Comparison of ENCODE assay signal across 15 cellular contexts in the genomic region with DNA sequence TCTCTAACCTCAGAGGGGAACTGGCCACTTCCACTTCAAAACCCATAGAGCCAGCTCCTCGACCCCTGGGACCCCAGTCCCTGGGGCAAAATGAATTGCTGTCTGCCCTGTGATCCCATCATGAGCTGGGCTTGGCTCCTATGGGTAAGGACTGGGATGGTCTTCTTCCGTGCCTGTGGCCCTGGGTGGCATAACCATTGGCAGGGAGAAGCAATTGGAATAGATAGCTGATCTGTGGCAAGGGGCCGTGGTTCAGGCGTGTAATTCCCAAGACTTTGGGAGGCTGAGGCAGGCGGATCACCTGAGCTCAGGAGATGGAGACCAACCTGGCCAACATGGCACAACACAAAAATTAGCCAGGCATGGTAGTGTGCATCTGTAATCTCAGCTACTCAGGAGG. TPM values are rescaled to one million over a fixed set of nuclear protein-coding genes. Genes with fewer than 3 reads are reported as not detected.
DNase-seq lines count a peak whose midpoint lies in the region; ATAC-seq and TF ChIP-seq lines count a peak whose summit lies in the region.
"Had no signal": no experiment of that assay in that cellular context is flagged by ENCODE, and none has a peak within 500 bp of the region (broad histone marks: within the 10 kb centered on the region; RNA-seq: fewer than 3 reads in every experiment).

No MANE protein-coding gene starts in this region.

- no peaks in the 10 kb centered on the region for H3K27me3 Mint-ChIP-seq in CD8-positive, alpha-beta T cell (ENCODE audit: low read depth)
- no peaks in the 10 kb centered on the region for H3K27me3 Mint-ChIP-seq in activated naive CD8-positive, alpha-beta T cell treated with anti-CD3 and anti-CD28 coated beads for 36 hours
- H3K27me3 Mint-ChIP-seq in naive thymus-derived CD4-positive, alpha-beta T cell: no peaks in the 10 kb centered on the region
- H3K27me3 Mint-ChIP-seq in stimulated activated naive B cell treated with anti-CD40 and anti-IgM and Interleukin-4, amounts not matched to agents 10 μg/mL and 1 μg/mL and 100 μg/mL, for 72 hours: peaks cover 7 to 8% of the 10 kb centered on the region in 2 donors

- POLR2A ChIA-PET in CD8-positive, alpha-beta T cell (lab: Charles Lee): interaction anchor here (0.6 kb wide), 1 partner anchor 35 kb away, joined by 3 read pairs; no protein-coding TSS in a partner anchor
- POLR2A ChIA-PET in naive thymus-derived CD4-positive, alpha-beta T cell (lab: Charles Lee): interaction anchor here (0.9 kb wide), 1 partner anchor 300 kb away, joined by 3 read pairs; the partner anchor contains the start of gene SBK1

- peaks cover 19% of the 10 kb centered on the region for H3K36me3 ChIP-seq in CD8-positive, alpha-beta T cell (ENCODE audit: insufficient read depth, low read length)
- peaks cover 0 to 50% (median 0%) of the 10 kb centered on the region in 3 experiments for H3K36me3 ChIP-seq in naive thymus-derived CD4-positive, alpha-beta T cell (ENCODE audit: control insufficient read depth in 2 of 3, insufficient read depth in 3 of 3, low read length in 3 of 3)

- TF ChIP-seq CTCF in CD8-positive, alpha-beta T cell (IDR thresholded peaks at IDR 0.05): no peak

- no peak for DNase-seq in CD8-positive, alpha-beta T cell
- no peak for DNase-seq in activated naive CD8-positive, alpha-beta T cell treated with anti-CD3 and anti-CD28 coated beads for 36 hours
- DNase-seq in naive thymus-derived CD4-positive, alpha-beta T cell: no peak
- no peak for DNase-seq in stimulated activated naive B cell treated with anti-CD40 and anti-IgM and Interleukin-4, amounts not matched to agents 10 μg/mL and 1 μg/mL and 100 μg/mL, for 72 hours
- DNase-seq in mesenteric fat pad (ENCODE audit: low spot score): no peak
- no peak for DNase-seq in right cardiac atrium
- DNase-seq: BE2C, DMS53, GF-D8, GOT3, H9, IMR-90 had no signal

- H3K4me1 ChIP-seq in CD8-positive, alpha-beta T cell (ENCODE audit: insufficient read depth, low read length): no peaks in the 10 kb centered on the region
- no peaks in the 10 kb centered on the region for H3K4me1 ChIP-seq in naive thymus-derived CD4-positive, alpha-beta T cell (ENCODE audit: control insufficient read depth in 2 of 2, insufficient read depth in 2 of 2, low read length in 2 of 2)
- peaks cover 13% of the 10 kb centered on the region for H3K4me1 ChIP-seq in right cardiac atrium (ENCODE audit: control insufficient read depth, insufficient read depth, low read length)
- H3K4me1 ChIP-seq: BE2C had no signal

- no peak overlapping the region for H3K4me3 Mint-ChIP-seq in CD8-positive, alpha-beta T cell
- no peak overlapping the region for H3K4me3 Mint-ChIP-seq in activated naive CD8-positive, alpha-beta T cell treated with anti-CD3 and anti-CD28 coated beads for 36 hours
- no peak overlapping the region for H3K4me3 Mint-ChIP-seq in naive thymus-derived CD4-positive, alpha-beta T cell
- no peak overlapping the region for H3K4me3 Mint-ChIP-seq in stimulated activated naive B cell treated with anti-CD40 and anti-IgM and Interleukin-4, amounts not matched to agents 10 μg/mL and 1 μg/mL and 100 μg/mL, for 72 hours
- H3K4me3 Mint-ChIP-seq: H9 had no signal

- no peak overlapping the region for H3K27ac ChIP-seq in CD8-positive, alpha-beta T cell (ENCODE audit: low read depth, low read length)
- H3K27ac ChIP-seq in naive thymus-derived CD4-positive, alpha-beta T cell (ENCODE audit: low read depth, low read length): no peak overlapping the region
- H3K27ac ChIP-seq in right cardiac atrium (ENCODE audit: low read length): no peak overlapping the region
- H3K27ac ChIP-seq: A549, C4-2B had no signal

- H3K9me3 ChIP-seq in CD8-positive, alpha-beta T cell (ENCODE audit: low read length): no peaks in the 10 kb centered on the region
- no peaks in the 10 kb centered on the region for H3K9me3 ChIP-seq in naive thymus-derived CD4-positive, alpha-beta T cell (ENCODE audit: control insufficient read depth in 2 of 3, low read length in 3 of 3)
- no peaks in the 10 kb centered on the region for H3K9me3 ChIP-seq in right cardiac atrium (ENCODE audit: control insufficient read depth, low read length)
- H3K9me3 ChIP-seq: A549, BE2C had no signal

- no peaks in the 10 kb centered on the region for H3K9me3 Mint-ChIP-seq in CD8-positive, alpha-beta T cell
- H3K9me3 Mint-ChIP-seq in activated naive CD8-positive, alpha-beta T cell treated with anti-CD3 and anti-CD28 coated beads for 36 hours: no peaks in the 10 kb centered on the region
- no peaks in the 10 kb centered on the region for H3K9me3 Mint-ChIP-seq in naive thymus-derived CD4-positive, alpha-beta T cell
- no peaks in the 10 kb centered on the region for H3K9me3 Mint-ChIP-seq in stimulated activated naive B cell treated with anti-CD40 and anti-IgM and Interleukin-4, amounts not matched to agents 10 μg/mL and 1 μg/mL and 100 μg/mL, for 72 hours
- H3K9me3 Mint-ChIP-seq: H9 had no signal

- ATAC-seq in CD8-positive, alpha-beta T cell: no peak
- ATAC-seq in naive thymus-derived CD4-positive, alpha-beta T cell: no peak
- ATAC-seq in stimulated activated naive B cell treated with anti-CD40 and anti-IgM and Interleukin-4, amounts not matched to agents 10 μg/mL and 1 μg/mL and 100 μg/mL, for 72 hours (replicated peaks): no peak
- no peak for ATAC-seq in right cardiac atrium
- ATAC-seq in GM18505 (IDR thresholded peaks at IDR 0.05; ENCODE audit: unreplicated experiment): no peak
- ATAC-seq: A549 had no signal

- peak overlapping the region; percentile 69 for H3K27ac Mint-ChIP-seq in CD8-positive, alpha-beta T cell
- peak overlapping the region; percentile 1 for H3K27ac Mint-ChIP-seq in activated naive CD8-positive, alpha-beta T cell treated with anti-CD3 and anti-CD28 coated beads for 36 hours
- H3K27ac Mint-ChIP-seq in naive thymus-derived CD4-positive, alpha-beta T cell: peak overlapping the region in 5 of 9 donors; percentile 26 to 66 (median 40)
- peak overlapping the region; percentile 76 for H3K27ac Mint-ChIP-seq in stimulated activated naive B cell treated with anti-CD40 and anti-IgM and Interleukin-4, amounts not matched to agents 10 μg/mL and 1 μg/mL and 100 μg/mL, for 72 hours

- H3K27me3 ChIP-seq in CD8-positive, alpha-beta T cell (ENCODE audit: insufficient read depth, low read length): no peaks in the 10 kb centered on the region
- H3K27me3 ChIP-seq in naive thymus-derived CD4-positive, alpha-beta T cell (ENCODE audit: control insufficient read depth in 2 of 2, insufficient read depth in 2 of 2, low read length in 2 of 2): no peaks in the 10 kb centered on the region
- H3K27me3 ChIP-seq in right cardiac atrium (ENCODE audit: control insufficient read depth, insufficient read depth): no peaks in the 10 kb centered on the region
- H3K27me3 ChIP-seq: BE2C had no signal

- 90% methylated on average over 5 of the region's 5 CpGs for WGBS in right cardiac atrium

- H3K4me1 Mint-ChIP-seq in CD8-positive, alpha-beta T cell (ENCODE audit: low read depth): peaks cover 2% of the 10 kb centered on the region
- peaks cover 9% of the 10 kb centered on the region for H3K4me1 Mint-ChIP-seq in activated naive CD8-positive, alpha-beta T cell treated with anti-CD3 and anti-CD28 coated beads for 36 hours
- H3K4me1 Mint-ChIP-seq in naive thymus-derived CD4-positive, alpha-beta T cell: peaks cover 0 to 9% (median 6%) of the 10 kb centered on the region in 7 donors
- peaks cover 2 to 4% of the 10 kb centered on the region in 2 donors for H3K4me1 Mint-ChIP-seq in stimulated activated naive B cell treated with anti-CD40 and anti-IgM and Interleukin-4, amounts not matched to agents 10 μg/mL and 1 μg/mL and 100 μg/mL, for 72 hours

- intact Hi-C loops in CD8-positive, alpha-beta T cell (cut with DNase I, micrococcal nuclease): no loop called here
- intact Hi-C loops in naive thymus-derived CD4-positive, alpha-beta T cell (cut with micrococcal nuclease): no loop called here
- intact Hi-C loops in right cardiac atrium (cut with DNase I): no loop called here

- CTCF ChIA-PET in CD8-positive, alpha-beta T cell (lab: Charles Lee): no interaction called here
- CTCF ChIA-PET in naive thymus-derived CD4-positive, alpha-beta T cell (lab: Charles Lee): no interaction called here

- peaks cover 52% of the 10 kb centered on the region for H3K36me3 Mint-ChIP-seq in CD8-positive, alpha-beta T cell
- H3K36me3 Mint-ChIP-seq in activated naive CD8-positive, alpha-beta T cell treated with anti-CD3 and anti-CD28 coated beads for 36 hours: peaks cover 5% of the 10 kb centered on the region
- peaks cover 0 to 28% (median 3%) of the 10 kb centered on the region in 5 donors for H3K36me3 Mint-ChIP-seq in naive thymus-derived CD4-positive, alpha-beta T cell
- H3K36me3 Mint-ChIP-seq in stimulated activated naive B cell treated with anti-CD40 and anti-IgM and Interleukin-4, amounts not matched to agents 10 μg/mL and 1 μg/mL and 100 μg/mL, for 72 hours: peaks cover 38 to 39% of the 10 kb centered on the region in 2 donors

- no peak overlapping the region for H3K4me3 ChIP-seq in CD8-positive, alpha-beta T cell (ENCODE audit: low read depth, low read length)
- H3K4me3 ChIP-seq in naive thymus-derived CD4-positive, alpha-beta T cell (ENCODE audit: low read length): no peak overlapping the region
- no peak overlapping the region for H3K4me3 ChIP-seq in right cardiac atrium (ENCODE audit: low read length)
- H3K4me3 ChIP-seq: A549 had no signal

- no peak for TF ChIP-seq POLR2A in GM18505 (IDR thresholded peaks at IDR 0.05; ENCODE audit: borderline replicate concordance, extremely low read depth, insufficient read depth, insufficient read length)

RNA-seq across cellular contexts. Expression of gene SULT1A2, which starts 4.3 kb away (rescaled TPM):
- under 1 TPM; 0.43 to 0.53 TPM for total RNA-seq in CD8-positive, alpha-beta T cell
- total RNA-seq in activated naive CD8-positive, alpha-beta T cell treated with anti-CD3 and anti-CD28 coated beads for 36 hours: under 1 TPM; 0.24 to 0.68 TPM
- total RNA-seq in naive thymus-derived CD4-positive, alpha-beta T cell: under 1 TPM; 0.21 to 0.73 (median 0.56) TPM
- polyA plus RNA-seq in naive thymus-derived CD4-positive, alpha-beta T cell: under 1 TPM in 1 of 2 donors, not detected in 1; 0.38 TPM
- total RNA-seq in mesenteric fat pad (2.5 TPM), right cardiac atrium (1 to 10 TPM; 2.1 to 3.8 (median 3.0) TPM)
- 2.1 TPM for polyA plus RNA-seq in right cardiac atrium
- total RNA-seq: IMR-90 had no signal

RNA-seq across cellular contexts. Expression of gene SULT1A1, which starts 17.3 kb away (rescaled TPM):
- 1 to 10 TPM; 9.9 to 10.0 TPM for total RNA-seq in CD8-positive, alpha-beta T cell
- 10 to 100 TPM; 11.6 to 13.3 TPM for total RNA-seq in activated naive CD8-positive, alpha-beta T cell treated with anti-CD3 and anti-CD28 coated beads for 36 hours
- total RNA-seq in naive thymus-derived CD4-positive, alpha-beta T cell: 10 to 100 TPM in 4 of 5 experiments, 1 to 10 TPM in 1; 9.2 to 70.8 (median 19.6) TPM
- 10 to 100 TPM in 1 of 2 donors, 1 to 10 TPM in 1; 9.4 to 10.5 TPM for polyA plus RNA-seq in naive thymus-derived CD4-positive, alpha-beta T cell
- total RNA-seq in mesenteric fat pad (36.2 TPM), right cardiac atrium (10 to 100 TPM; 18.8 to 26.9 (median 22.0) TPM)
- 29.1 TPM for polyA plus RNA-seq in right cardiac atrium

RNA-seq across cellular contexts. Expression of gene SGF29, which starts 38.8 kb away (rescaled TPM):
- total RNA-seq in CD8-positive, alpha-beta T cell: 10 to 100 TPM; 41.1 to 44.5 TPM
- total RNA-seq in activated naive CD8-positive, alpha-beta T cell treated with anti-CD3 and anti-CD28 coated beads for 36 hours: 10 to 100 TPM; 27.7 to 30.0 TPM
- 10 to 100 TPM; 41.5 to 80.5 (median 55.0) TPM for total RNA-seq in naive thymus-derived CD4-positive, alpha-beta T cell
- 10 to 100 TPM; 68.2 to 85.6 TPM for polyA plus RNA-seq in naive thymus-derived CD4-positive, alpha-beta T cell
- total RNA-seq in mesenteric fat pad: 16.6 TPM
- total RNA-seq in right cardiac atrium: 10 to 100 TPM; 13.8 to 21.4 (median 19.1) TPM
- 18.2 TPM for polyA plus RNA-seq in right cardiac atrium

RNA-seq across cellular contexts. Expression of gene NPIPB8, which starts 45.4 kb away (rescaled TPM):
- total RNA-seq in CD8-positive, alpha-beta T cell: 1 to 10 TPM in 1 of 2 experiments, under 1 TPM in 1; 0.69 to 1.7 TPM
- under 1 TPM in 1 of 2 experiments, not detected in 1; 0.39 TPM for total RNA-seq in activated naive CD8-positive, alpha-beta T cell treated with anti-CD3 and anti-CD28 coated beads for 36 hours
- 1 to 10 TPM in 2 of 5 experiments, under 1 TPM in 2, not detected in 1; 0.88 to 3.0 (median 1.4) TPM for total RNA-seq in naive thymus-derived CD4-positive, alpha-beta T cell
- polyA plus RNA-seq in naive thymus-derived CD4-positive, alpha-beta T cell: not detected
- total RNA-seq in mesenteric fat pad: 1.9 TPM
- total RNA-seq in right cardiac atrium: under 1 TPM in 2 of 4 donors, not detected in 2; 0.44 to 0.95 TPM
- not detected for polyA plus RNA-seq in right cardiac atrium
- total RNA-seq: H9, IMR-90 had no signal
- polyA plus RNA-seq: IMR-90 had no signal

RNA-seq across cellular contexts. Expression of gene NUPR1, which starts 53.7 kb away (rescaled TPM):
- not detected for total RNA-seq in CD8-positive, alpha-beta T cell
- not detected for total RNA-seq in activated naive CD8-positive, alpha-beta T cell treated with anti-CD3 and anti-CD28 coated beads for 36 hours
- under 1 TPM in 2 of 5 experiments, not detected in 3; 0.05 to 0.11 TPM for total RNA-seq in naive thymus-derived CD4-positive, alpha-beta T cell
- polyA plus RNA-seq in naive thymus-derived CD4-positive, alpha-beta T cell: not detected
- total RNA-seq in mesenteric fat pad (116 TPM), right cardiac atrium (10 to 100 TPM; 63.7 to 69.8 (median 66.3) TPM)
- 106 TPM for polyA plus RNA-seq in right cardiac atrium

Comparison
In these comparisons a context has a peak if more than half of its experiments do, and no peak if none do; other contexts are left out.
1. H3K27ac Mint-ChIP-seq: peak in every context shown above with its lines; median percentile 76 in stimulated activated naive B cell treated with anti-CD40 and anti-IgM and Interleukin-4, amounts not matched to agents 10 μg/mL and 1 μg/mL and 100 μg/mL, for 72 hours; 69 in CD8-positive, alpha-beta T cell; 40 in naive thymus-derived CD4-positive, alpha-beta T cell; 1 in activated naive CD8-positive, alpha-beta T cell treated with anti-CD3 and anti-CD28 coated beads for 36 hours.